17 cellular contexts compared by ENCODE assay signal in genomic region chr10:26478061-26478460, GRCh38. TPM values are rescaled to one million over a fixed set of nuclear protein-coding genes. Genes with fewer than 3 reads are reported as not detected.
DNase-seq lines count a peak whose midpoint lies in the region; ATAC-seq and TF ChIP-seq lines count a peak whose summit lies in the region.
"Had no signal": no experiment of that assay in that cellular context is flagged by ENCODE, and none has a peak within 500 bp of the region (broad histone marks: within the 10 kb centered on the region; RNA-seq: fewer than 3 reads in every experiment).

No MANE protein-coding gene starts in this region.

- H3K36me3 ChIP-seq in BLaER1 treated with 17β-estradiol and CSF1 and Interleukin-3, amounts not matched to agents 10 nM and 100 nM, result peaks cover 39 to 75% (median 65%) of the 10 kb centered on the region in 11 experiments
- no peaks in the 10 kb centered on the region for H3K36me3 ChIP-seq in CD8-positive, alpha-beta T cell (ENCODE audit: insufficient read depth, low read length)
- H3K36me3 ChIP-seq: BE2C, ovary, Peyer's patch had no signal

- peak overlapping the region in 9 of 11 experiments; percentile 3 to 46 (median 37); a peak in 11 of 22 replicates for H3K9ac ChIP-seq in BLaER1 treated with 17β-estradiol and CSF1 and Interleukin-3, amounts not matched to agents 10 nM and 100 nM

- peak overlapping the region in 10 of 11 experiments; percentile 24 to 70 (median 59); a peak in 19 of 22 replicates for H3K27ac ChIP-seq in BLaER1 treated with 17β-estradiol and CSF1 and Interleukin-3, amounts not matched to agents 10 nM and 100 nM
- no peak overlapping the region for H3K27ac ChIP-seq in CD8-positive, alpha-beta T cell (ENCODE audit: low read depth, low read length)
- H3K27ac ChIP-seq: ovary had no signal

- H3K9me3 Mint-ChIP-seq in CD8-positive, alpha-beta T cell, result no peaks in the 10 kb centered on the region
- H3K9me3 Mint-ChIP-seq in effector memory CD8-positive, alpha-beta T cell, result no peaks in the 10 kb centered on the region
- H3K9me3 Mint-ChIP-seq: brain had no signal

- CTCF ChIA-PET in CD8-positive, alpha-beta T cell (lab: Charles Lee), result interaction anchor here (1.0 kb wide), 1 partner anchor 9 kb away, joined by 3 read pairs; no protein-coding TSS in a partner anchor

- peak overlapping the region; percentile 88 for H3K27ac Mint-ChIP-seq in CD8-positive, alpha-beta T cell
- H3K27ac Mint-ChIP-seq in T-helper 17 cell, result peak overlapping the region; percentile 91
- peak overlapping the region; percentile 88 to 89 for H3K27ac Mint-ChIP-seq in effector memory CD8-positive, alpha-beta T cell
- H3K27ac Mint-ChIP-seq: brain had no signal

- peak overlapping the region; percentile 61 to 86 (median 73) for H3K4me2 ChIP-seq in BLaER1 treated with 17β-estradiol and CSF1 and Interleukin-3, amounts not matched to agents 10 nM and 100 nM

- peaks cover 72% of the 10 kb centered on the region for H3K4me1 Mint-ChIP-seq in CD8-positive, alpha-beta T cell (ENCODE audit: low read depth)
- H3K4me1 Mint-ChIP-seq in T-helper 17 cell, result peaks cover 46% of the 10 kb centered on the region
- peaks cover 52 to 65% of the 10 kb centered on the region in 2 donors for H3K4me1 Mint-ChIP-seq in effector memory CD8-positive, alpha-beta T cell (ENCODE audit: low read depth in 2 of 2)
- H3K4me1 Mint-ChIP-seq: brain had no signal

- no peak for ATAC-seq in CD8-positive, alpha-beta T cell
- ATAC-seq in T-helper 17 cell (no peak), left ventricle myocardium superior (no peak)
- no peak for ATAC-seq in effector memory CD8-positive, alpha-beta T cell (replicated peaks)
- ATAC-seq: heart right ventricle had no signal

- peaks cover 80 to 99% (median 95%) of the 10 kb centered on the region in 11 experiments for H4K20me1 ChIP-seq in BLaER1 treated with 17β-estradiol and CSF1 and Interleukin-3, amounts not matched to agents 10 nM and 100 nM

- peaks cover 83 to 98% (median 95%) of the 10 kb centered on the region in 10 experiments for H3K4me1 ChIP-seq in BLaER1 treated with 17β-estradiol and CSF1 and Interleukin-3, amounts not matched to agents 10 nM and 100 nM
- H3K4me1 ChIP-seq in CD8-positive, alpha-beta T cell (ENCODE audit: insufficient read depth, low read length), result peaks cover 88% of the 10 kb centered on the region
- H3K4me1 ChIP-seq: BE2C had no signal

- H3K4me3 Mint-ChIP-seq in CD8-positive, alpha-beta T cell, result peak overlapping the region; percentile 58
- peak overlapping the region; percentile 64 for H3K4me3 Mint-ChIP-seq in T-helper 17 cell
- H3K4me3 Mint-ChIP-seq in effector memory CD8-positive, alpha-beta T cell, result peak overlapping the region; percentile 67 to 80
- H3K4me3 Mint-ChIP-seq: brain had no signal

- POLR2A ChIA-PET in CD8-positive, alpha-beta T cell (lab: Charles Lee), result interaction anchor here (1.1 kb wide), 1 partner anchor 61 kb away, joined by 3 read pairs; no protein-coding TSS in a partner anchor

- H3K27me3 Mint-ChIP-seq in CD8-positive, alpha-beta T cell (ENCODE audit: low read depth), result no peaks in the 10 kb centered on the region
- H3K27me3 Mint-ChIP-seq in T-helper 17 cell, result no peaks in the 10 kb centered on the region
- no peaks in the 10 kb centered on the region for H3K27me3 Mint-ChIP-seq in effector memory CD8-positive, alpha-beta T cell

- intact Hi-C loops in CD8-positive, alpha-beta T cell (cut with DNase I, micrococcal nuclease), result no loop called here
- intact Hi-C loops in left ventricle myocardium superior (cut with micrococcal nuclease), result no loop called here
- intact Hi-C loops in head of caudate nucleus (cut with DNase I), result no loop called here

- no peaks in the 10 kb centered on the region for H3K27me3 ChIP-seq in BLaER1 treated with 17β-estradiol and CSF1 and Interleukin-3, amounts not matched to agents 10 nM and 100 nM
- H3K27me3 ChIP-seq in CD8-positive, alpha-beta T cell (ENCODE audit: insufficient read depth, low read length), result no peaks in the 10 kb centered on the region
- H3K27me3 ChIP-seq: BE2C, heart right ventricle, ovary, Peyer's patch had no signal

- TF ChIP-seq CTCF in CD8-positive, alpha-beta T cell (IDR thresholded peaks at IDR 0.05), result no peak
- TF ChIP-seq CTCF in GM20000 (IDR thresholded peaks at IDR 0.05; ENCODE audit: extremely low read depth, missing control alignments), result no peak

- H3K36me3 Mint-ChIP-seq in CD8-positive, alpha-beta T cell, result peaks cover 28% of the 10 kb centered on the region
- peaks cover 2% of the 10 kb centered on the region for H3K36me3 Mint-ChIP-seq in T-helper 17 cell (ENCODE audit: low read depth)
- peaks cover 45% of the 10 kb centered on the region for H3K36me3 Mint-ChIP-seq in effector memory CD8-positive, alpha-beta T cell (ENCODE audit: insufficient read depth)
- H3K36me3 Mint-ChIP-seq: brain had no signal

- 0 out of 22 replicates have a peak, but pooled peaks cover 0 to 4% (median 0%) of the 10 kb centered on the region in 11 experiments for H3K9me3 ChIP-seq in BLaER1 treated with 17β-estradiol and CSF1 and Interleukin-3, amounts not matched to agents 10 nM and 100 nM (replicated peaks in 1 of 11)
- no peaks in the 10 kb centered on the region for H3K9me3 ChIP-seq in CD8-positive, alpha-beta T cell (ENCODE audit: low read length)
- H3K9me3 ChIP-seq in T-helper 17 cell (ENCODE audit: control insufficient read depth, low read length, poor library complexity, severe bottlenecking), result no peaks in the 10 kb centered on the region
- H3K9me3 ChIP-seq: BE2C, heart right ventricle, ovary, Peyer's patch had no signal

- DNase-seq in CD8-positive, alpha-beta T cell, result no peak
- no peak for DNase-seq in T-helper 17 cell
- DNase-seq in effector memory CD8-positive, alpha-beta T cell, result no peak
- no peak for DNase-seq in GM20000 (ENCODE audit: low spot score)
- no peak for DNase-seq in DMS114 treated with DMSO at 0.1 percent for 48 hours (lab: John Stamatoyannopoulos, UW; ENCODE audit: unreplicated experiment)
- DNase-seq in left ventricle myocardium superior, result no peak
- DNase-seq in head of caudate nucleus, result no peak
- DNase-seq: activated CD4-positive, CD25-positive, alpha-beta regulatory T cell; BE2C; heart right ventricle; kidney; NCI-H69; ovary; Peyer's patch; stimulated activated naive CD4-positive, alpha-beta T cell treated with Interleukin-2 at 50 U/mL for 16 hours had no signal

- H3K4me3 ChIP-seq in BLaER1 treated with 17β-estradiol and CSF1 and Interleukin-3, amounts not matched to agents 10 nM and 100 nM, result peak overlapping the region in 3 of 10 experiments; percentile 6 to 45 (median 16); a peak in 2 of 20 replicates
- H3K4me3 ChIP-seq in CD8-positive, alpha-beta T cell (ENCODE audit: low read depth, low read length), result no peak overlapping the region
- H3K4me3 ChIP-seq: heart right ventricle, ovary, Peyer's patch had no signal

RNA-seq across cellular contexts. Expression of gene APBB1IP, which starts 39.9 kb away (rescaled TPM):
- 10 to 100 TPM; 36.4 to 36.8 TPM for total RNA-seq in CD8-positive, alpha-beta T cell
- total RNA-seq in T-helper 17 cell (10 to 100 TPM; 73.9 to 77.1 TPM), left ventricle myocardium superior (2.8 TPM)
